8 cellular contexts compared by ENCODE assay signal in the genomic region with DNA sequence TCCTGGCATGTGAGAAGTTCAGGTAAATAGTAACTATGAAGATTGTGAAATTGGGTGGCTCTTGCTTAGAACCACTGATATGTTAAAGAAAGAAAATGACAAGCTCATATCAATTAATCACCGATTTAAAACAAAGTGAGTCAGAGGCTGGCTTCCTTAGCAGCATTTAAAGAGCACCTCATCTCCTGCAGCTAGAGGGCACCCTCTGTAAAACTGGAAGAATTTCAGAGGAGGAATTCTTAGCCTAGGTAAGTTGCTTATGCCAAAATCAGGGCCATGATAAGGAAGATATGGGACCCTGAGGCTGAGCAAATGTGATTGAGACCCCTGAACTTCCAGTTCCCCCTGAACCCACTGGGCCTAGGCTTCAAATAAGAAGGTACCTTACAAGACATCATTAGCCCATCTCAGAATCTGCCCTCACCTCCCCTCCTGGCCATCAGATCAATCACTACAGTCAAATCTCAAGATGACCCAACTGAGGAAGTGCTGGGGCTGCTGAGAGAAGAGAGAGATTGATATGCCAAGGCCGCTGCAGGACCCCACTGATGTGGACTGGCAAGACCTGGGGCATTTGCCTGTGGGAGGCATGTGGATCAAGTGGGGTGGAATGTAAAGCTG.
DNase-seq lines count a peak whose midpoint lies in the region; ATAC-seq lines count a peak whose summit lies in the region.

No MANE protein-coding gene starts in this region.

- H3K36me3 Mint-ChIP-seq in activated naive CD8-positive, alpha-beta T cell treated with anti-CD3 and anti-CD28 coated beads, Interleukin-2, amount 50 U/mL, for 24 hours (ENCODE audit: low read depth) = no peaks in the 10 kb centered on the region

- H3K4me1 Mint-ChIP-seq in activated naive CD8-positive, alpha-beta T cell treated with anti-CD3 and anti-CD28 coated beads, Interleukin-2, amount 50 U/mL, for 24 hours = peaks cover 24% of the 10 kb centered on the region

- ATAC-seq in activated naive CD8-positive, alpha-beta T cell treated with anti-CD3 and anti-CD28 coated beads, Interleukin-2, amount 50 U/mL, for 24 hours = peak; percentile 82
- no peak for ATAC-seq in HG03442 (IDR thresholded peaks at IDR 0.05; ENCODE audit: unreplicated experiment)
- no peak for ATAC-seq in GM19397 (IDR thresholded peaks at IDR 0.05; ENCODE audit: unreplicated experiment)

- DNase-seq in SIG-M5 treated with dmso at 0.1 percent for 504 hours (lab: John Stamatoyannopoulos, UW; ENCODE audit: unreplicated experiment) (peak; percentile 53), SIG-M5 (lab: John Stamatoyannopoulos, UW) (no peak), NCI-H82 (lab: John Stamatoyannopoulos, UW) (peak; percentile 38), left kidney (ENCODE audit: low read depth, low spot score) (peak; percentile 26), superior temporal gyrus (ENCODE audit: extremely low spot score) (no peak)
- DNase-seq in activated naive CD8-positive, alpha-beta T cell treated with anti-CD3 and anti-CD28 coated beads, Interleukin-2, amount 50 U/mL, for 24 hours = peak; percentile 36

- no peaks in the 10 kb centered on the region for H3K9me3 Mint-ChIP-seq in activated naive CD8-positive, alpha-beta T cell treated with anti-CD3 and anti-CD28 coated beads, Interleukin-2, amount 50 U/mL, for 24 hours

- no peak overlapping the region for H3K4me3 Mint-ChIP-seq in activated naive CD8-positive, alpha-beta T cell treated with anti-CD3 and anti-CD28 coated beads, Interleukin-2, amount 50 U/mL, for 24 hours

- peak overlapping the region; percentile 57 for H3K27ac Mint-ChIP-seq in activated naive CD8-positive, alpha-beta T cell treated with anti-CD3 and anti-CD28 coated beads, Interleukin-2, amount 50 U/mL, for 24 hours

- no peaks in the 10 kb centered on the region for H3K27me3 Mint-ChIP-seq in activated naive CD8-positive, alpha-beta T cell treated with anti-CD3 and anti-CD28 coated beads, Interleukin-2, amount 50 U/mL, for 24 hours

Comparison
In these comparisons a context has a peak if more than half of its experiments do, and no peak if none do; other contexts are left out.
1. DNase-seq: peak in SIG-M5 treated with dmso at 0.1 percent for 504 hours (single experiment), NCI-H82 (single experiment), activated naive CD8-positive, alpha-beta T cell treated with anti-CD3 and anti-CD28 coated beads, Interleukin-2, amount 50 U/mL, for 24 hours (single experiment) and left kidney (single experiment); none in SIG-M5 (single experiment) and superior temporal gyrus (single experiment).